In genomic region chr11:102115557-102115956, GRCh38 we compare ENCODE assay signal across 11 cellular contexts. TPM values are rescaled to one million over a fixed set of nuclear protein-coding genes. Genes with fewer than 3 reads are reported as not detected.
DNase-seq lines count a peak whose midpoint lies in the region; ATAC-seq and TF ChIP-seq lines count a peak whose summit lies in the region.
"Had no signal": no experiment of that assay in that cellular context is flagged by ENCODE, and none has a peak within 500 bp of the region (broad histone marks: within the 10 kb centered on the region; RNA-seq: fewer than 3 reads in every experiment).

No MANE protein-coding gene starts in this region.

- H3K36me3 Mint-ChIP-seq in activated T-cell treated with anti-CD3 and anti-CD28 coated beads, Interleukin-2, amount 50 U/mL, for 24 hours (ENCODE audit: low read depth) = no peaks in the 10 kb centered on the region

- H3K9me3 Mint-ChIP-seq in activated T-cell treated with anti-CD3 and anti-CD28 coated beads, Interleukin-2, amount 50 U/mL, for 24 hours = no peaks in the 10 kb centered on the region

- ATAC-seq in left lung = peak; percentile 45
- ATAC-seq in GM18873 (IDR thresholded peaks at IDR 0.05; ENCODE audit: low FRiP score, unreplicated experiment) = no peak
- no peak for ATAC-seq in esophagus mucosa
- ATAC-seq: sciatic nerve had no signal

- no peaks in the 10 kb centered on the region for H3K9me3 ChIP-seq in HUES48 (ENCODE audit: control insufficient read depth, insufficient read depth, low read length)
- no peaks in the 10 kb centered on the region for H3K9me3 ChIP-seq in left lung
- no peaks in the 10 kb centered on the region for H3K9me3 ChIP-seq in thyroid gland

- peak overlapping the region; percentile 46 for H3K4me3 ChIP-seq in HUES48 (ENCODE audit: low read depth, low read length)
- H3K4me3 ChIP-seq in choroid plexus epithelial cell (ENCODE audit: low read depth, low read length) = no peak overlapping the region
- no peak overlapping the region for H3K4me3 ChIP-seq in left lung
- H3K4me3 ChIP-seq in thyroid gland (replicated peaks in 1 of 3) = no peak overlapping the region

- TF ChIP-seq CTCF in choroid plexus epithelial cell (conservative IDR thresholded peaks at IDR 0.05; ENCODE audit: low read depth, low read length) (no peak), left lung (IDR thresholded peaks at IDR 0.05) (no peak), thyroid gland (IDR thresholded peaks at IDR 0.05) (no peak)

- TF ChIP-seq POLR2A in thyroid gland (IDR thresholded peaks at IDR 0.05) = peak in 1 of 2 donors; percentile 47

- H3K27me3 ChIP-seq in HUES48 (ENCODE audit: control insufficient read depth, insufficient read depth, low read length) (no peaks in the 10 kb centered on the region), left lung (peaks cover 0 to 61% of the 10 kb centered on the region in 2 donors), thyroid gland (no peaks in the 10 kb centered on the region)

- H3K36me3 ChIP-seq in HUES48 (ENCODE audit: control insufficient read depth, insufficient read depth, low read length) (peaks cover 11% of the 10 kb centered on the region; the same call in 1 of the 2 replicates), left lung (no peaks in the 10 kb centered on the region), thyroid gland (no peaks in the 10 kb centered on the region)

- peak; percentile 93 for DNase-seq in choroid plexus epithelial cell (ENCODE audit: low read depth)
- DNase-seq in left lung = no peak
- DNase-seq in thyroid gland = peak in 1 of 2 donors; percentile 26
- no peak for DNase-seq in activated T-cell treated with anti-CD3 and anti-CD28 coated beads, Interleukin-2, amount 50 U/mL, for 24 hours
- no peak for DNase-seq in amniotic stem cell (lab: John Stamatoyannopoulos, UW)
- DNase-seq: GDM1 had no signal

- no peak overlapping the region for H3K27ac Mint-ChIP-seq in activated T-cell treated with anti-CD3 and anti-CD28 coated beads, Interleukin-2, amount 50 U/mL, for 24 hours

- H3K27me3 Mint-ChIP-seq in activated T-cell treated with anti-CD3 and anti-CD28 coated beads, Interleukin-2, amount 50 U/mL, for 24 hours = peaks cover 48% of the 10 kb centered on the region

- H3K4me1 ChIP-seq in HUES48 (ENCODE audit: control insufficient read depth, insufficient read depth, low read length) = peaks cover 81% of the 10 kb centered on the region
- peaks cover 36 to 43% of the 10 kb centered on the region in 2 donors for H3K4me1 ChIP-seq in left lung
- H3K4me1 ChIP-seq in thyroid gland = peaks cover 51 to 66% of the 10 kb centered on the region in 2 donors

- no peak overlapping the region for H3K4me3 Mint-ChIP-seq in activated T-cell treated with anti-CD3 and anti-CD28 coated beads, Interleukin-2, amount 50 U/mL, for 24 hours

- intact Hi-C loops in left lung (cut with DNase I) (no loop called here), thyroid gland (cut with DNase I) (no loop called here)

- peak overlapping the region; percentile 91 for H3K27ac ChIP-seq in HUES48 (ENCODE audit: low read depth, low read length)
- H3K27ac ChIP-seq in left lung = peak overlapping the region in 1 of 2 donors; percentile 98
- H3K27ac ChIP-seq in thyroid gland = peak overlapping the region; percentile 44 to 71 (median 59)

- no peak overlapping the region for H3K9ac ChIP-seq in HUES48 (ENCODE audit: low read depth, low read length)

- peaks cover 9% of the 10 kb centered on the region for H3K4me1 Mint-ChIP-seq in activated T-cell treated with anti-CD3 and anti-CD28 coated beads, Interleukin-2, amount 50 U/mL, for 24 hours (ENCODE audit: low read depth)

RNA-seq across cellular contexts. Expression of gene YAP1, which starts 5.3 kb away (rescaled TPM):
- total RNA-seq in left lung = 100 to 1,000 TPM; 105 to 165 TPM
- 100 to 1,000 TPM; 162 to 202 (median 176) TPM for total RNA-seq in thyroid gland
- total RNA-seq in esophagus mucosa = 95.2 TPM
- total RNA-seq: T-helper 2 cell treated with Interferon-gamma antibody and Interleukin-4, amounts not matched to agents 100 ng/mL and 5 ng/mL, for 36 hours had no signal
